ENCODE assay signal across 11 cellular contexts in genomic region chr5:59037041-59037440, GRCh38.
DNase-seq lines count a peak whose midpoint lies in the region; ATAC-seq and TF ChIP-seq lines count a peak whose summit lies in the region.
"Had no signal": no experiment of that assay in that cellular context is flagged by ENCODE, and none has a peak within 500 bp of the region (broad histone marks: within the 10 kb centered on the region; RNA-seq: fewer than 3 reads in every experiment).

No MANE protein-coding gene starts in this region.

- H3K9me3 ChIP-seq in left lung, result no peaks in the 10 kb centered on the region
- no peaks in the 10 kb centered on the region for H3K9me3 ChIP-seq in stomach smooth muscle (ENCODE audit: control insufficient read depth in 2 of 2, low read length in 2 of 2)

- H3K4me3 Mint-ChIP-seq in activated T-cell treated with anti-CD3 and anti-CD28 coated beads, Interleukin-2, amount 50 U/mL, for 4 hours, result peak overlapping the region; percentile 95
- H3K4me3 Mint-ChIP-seq in activated CD4-positive, alpha-beta memory T cell treated with anti-CD3 and anti-CD28 coated beads, Interleukin-2, amount 10 ng/mL, durations not matched to agents 7 days and 5 days, result peak overlapping the region; percentile 84

- H3K4me3 ChIP-seq in left lung (peak overlapping the region; percentile 53 to 72), stomach smooth muscle (ENCODE audit: low read length in 2 of 2) (peak overlapping the region; percentile 76 to 79)

- intact Hi-C loops in left lung (cut with DNase I) (no loop called here), posterior vena cava (cut with DNase I) (loop anchor here in 1 of 2 donors (10.0 kb wide), 2 partner anchors 88 to 138 kb away; no protein-coding TSS in a partner anchor), posterior cingulate gyrus (cut with DNase I) (loop anchor here (5.0 kb wide), 1 partner anchor 135 kb away; no protein-coding TSS in a partner anchor)

- no peaks in the 10 kb centered on the region for H3K9me3 Mint-ChIP-seq in activated T-cell treated with anti-CD3 and anti-CD28 coated beads, Interleukin-2, amount 50 U/mL, for 4 hours
- H3K9me3 Mint-ChIP-seq in activated CD4-positive, alpha-beta memory T cell treated with anti-CD3 and anti-CD28 coated beads, Interleukin-2, amount 10 ng/mL, durations not matched to agents 7 days and 5 days, result no peaks in the 10 kb centered on the region

- peak overlapping the region; percentile 97 for H3K27ac Mint-ChIP-seq in activated CD4-positive, alpha-beta memory T cell treated with anti-CD3 and anti-CD28 coated beads, Interleukin-2, amount 10 ng/mL, durations not matched to agents 7 days and 5 days

- CTCF ChIA-PET in activated CD4-positive, alpha-beta memory T cell treated with anti-CD3 and anti-CD28 coated beads, Interleukin-2, amount 10 ng/mL, durations not matched to agents 7 days and 5 days (lab: Charles Lee), result interaction anchor here (0.7 to 6.8 kb wide), 11 partner anchors 19 to 151 kb away, joined by 3 to 109 read pairs (median 4); no protein-coding TSS in a partner anchor

- peaks cover 2% of the 10 kb centered on the region for H3K36me3 Mint-ChIP-seq in activated T-cell treated with anti-CD3 and anti-CD28 coated beads, Interleukin-2, amount 50 U/mL, for 4 hours (ENCODE audit: insufficient read depth)
- peaks cover 64% of the 10 kb centered on the region for H3K36me3 Mint-ChIP-seq in activated CD4-positive, alpha-beta memory T cell treated with anti-CD3 and anti-CD28 coated beads, Interleukin-2, amount 10 ng/mL, durations not matched to agents 7 days and 5 days (ENCODE audit: low read depth)

- no peaks in the 10 kb centered on the region for H3K36me3 ChIP-seq in left lung
- H3K36me3 ChIP-seq in stomach smooth muscle (ENCODE audit: control insufficient read depth in 2 of 2, insufficient read depth in 2 of 2, low read length in 2 of 2), result no peaks in the 10 kb centered on the region

- peaks cover 66% of the 10 kb centered on the region for H3K4me1 Mint-ChIP-seq in activated T-cell treated with anti-CD3 and anti-CD28 coated beads, Interleukin-2, amount 50 U/mL, for 4 hours (ENCODE audit: low read depth)
- peaks cover 51% of the 10 kb centered on the region for H3K4me1 Mint-ChIP-seq in activated CD4-positive, alpha-beta memory T cell treated with anti-CD3 and anti-CD28 coated beads, Interleukin-2, amount 10 ng/mL, durations not matched to agents 7 days and 5 days

- ATAC-seq in activated T-cell treated with anti-CD3 and anti-CD28 coated beads, Interleukin-2, amount 50 U/mL, for 4 hours, result no peak
- no peak for ATAC-seq in left lung

- DNase-seq in activated T-cell treated with anti-CD3 and anti-CD28 coated beads, Interleukin-2, amount 50 U/mL, for 4 hours, result no peak
- DNase-seq in activated T-cell treated with anti-CD3 and anti-CD28 coated beads, Interleukin-2, amount 50 U/mL, for 48 hours, result no peak
- DNase-seq in activated CD4-positive, alpha-beta memory T cell treated with anti-CD3 and anti-CD28 coated beads, Interleukin-2, amount 10 ng/mL, durations not matched to agents 7 days and 5 days, result no peak
- DNase-seq in left lung (no peak), posterior vena cava (ENCODE audit: low spot score) (no peak), posterior cingulate gyrus (no peak), LoVo (ENCODE audit: low spot score) (no peak)
- DNase-seq: GOT3; NCI-H1092; stimulated activated CD4-positive, alpha-beta T cell treated with anti-CD3 and anti-CD28 coated beads, Interleukin-2, amount 100 ng/mL, for 48 hours had no signal

- H3K27ac ChIP-seq in left lung, result peak overlapping the region; percentile 92 to 93
- H3K27ac ChIP-seq in stomach smooth muscle (ENCODE audit: low read length), result no peak overlapping the region

- POLR2A ChIA-PET in activated CD4-positive, alpha-beta memory T cell treated with anti-CD3 and anti-CD28 coated beads, Interleukin-2, amount 10 ng/mL, durations not matched to agents 7 days and 5 days (lab: Charles Lee), result interaction anchor here (0.7 to 4.0 kb wide), 6 partner anchors 59 to 138 kb away, joined by 3 to 124 read pairs (median 14); no protein-coding TSS in a partner anchor

- H3K27me3 ChIP-seq in left lung (no peaks in the 10 kb centered on the region), stomach smooth muscle (ENCODE audit: control insufficient read depth in 1 of 2, insufficient read depth in 2 of 2, low read length in 2 of 2) (no peaks in the 10 kb centered on the region)

- peaks cover 13 to 69% of the 10 kb centered on the region in 2 donors for H3K4me1 ChIP-seq in left lung
- peaks cover 20% of the 10 kb centered on the region for H3K4me1 ChIP-seq in stomach smooth muscle (ENCODE audit: control insufficient read depth, insufficient read depth, low read length)

- no peaks in the 10 kb centered on the region for H3K27me3 Mint-ChIP-seq in activated T-cell treated with anti-CD3 and anti-CD28 coated beads, Interleukin-2, amount 50 U/mL, for 4 hours (ENCODE audit: low read depth)
- no peaks in the 10 kb centered on the region for H3K27me3 Mint-ChIP-seq in activated CD4-positive, alpha-beta memory T cell treated with anti-CD3 and anti-CD28 coated beads, Interleukin-2, amount 10 ng/mL, durations not matched to agents 7 days and 5 days

- no peak for TF ChIP-seq CTCF in left lung (IDR thresholded peaks at IDR 0.05)

- peak overlapping the region in 1 of 2 donors; percentile 78 for H3K9ac ChIP-seq in stomach smooth muscle (ENCODE audit: low read length in 2 of 2)
